Comparison of ENCODE assay signal across 22 cellular contexts in the genomic region with DNA sequence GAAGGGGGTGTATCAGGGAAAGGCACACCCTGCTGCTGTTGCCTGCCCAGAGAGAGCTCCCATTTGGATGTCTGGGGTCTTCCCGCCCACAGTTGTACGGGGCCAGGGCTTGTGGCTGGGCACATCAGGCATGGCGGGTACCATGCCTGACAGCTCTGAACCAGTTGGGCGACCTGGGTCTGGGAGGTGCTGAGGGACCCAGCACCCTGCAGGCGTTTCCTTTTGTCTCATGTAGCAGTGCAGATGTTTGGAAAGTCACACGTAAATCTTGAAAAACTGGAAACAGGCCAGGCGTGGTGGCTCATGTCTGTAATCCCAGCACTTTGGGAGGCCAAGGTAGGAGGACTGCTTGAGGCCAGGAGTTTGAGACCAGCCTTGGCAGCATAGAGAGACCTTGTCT.
"Had no signal": no experiment of that assay in that cellular context is flagged by ENCODE, and none has a peak within 500 bp of the region (broad histone marks: within the 10 kb centered on the region; RNA-seq: fewer than 3 reads in every experiment).

No MANE protein-coding gene starts in this region.

- H3K4me3 Mint-ChIP-seq: dendritic cell treated with granulocyte-macrophage colony-stimulating factor and Interleukin-4, amounts not matched to agents 40 ng/mL and 50 ng/mL, for 4 days; effector memory CD8-positive, alpha-beta T cell; endodermal cell; mesothelial cell of epicardium; naive B cell had no signal

- H3K27ac Mint-ChIP-seq: dendritic cell treated with granulocyte-macrophage colony-stimulating factor and Interleukin-4, amounts not matched to agents 40 ng/mL and 50 ng/mL, for 4 days; effector memory CD8-positive, alpha-beta T cell; endodermal cell; mesothelial cell of epicardium had no signal

- H3K27me3 ChIP-seq: esophagus squamous epithelium, gastrocnemius medialis, heart right ventricle, left lung had no signal

- H3K27me3 Mint-ChIP-seq: dendritic cell treated with granulocyte-macrophage colony-stimulating factor and Interleukin-4, amounts not matched to agents 40 ng/mL and 50 ng/mL, for 4 days; effector memory CD8-positive, alpha-beta T cell; naive B cell had no signal

- H3K9me3 ChIP-seq: esophagus squamous epithelium, gastrocnemius medialis, heart right ventricle, left lung, lower lobe of right lung, mucosa of descending colon had no signal

- H3K27ac ChIP-seq: coronary artery, esophagus squamous epithelium, gastrocnemius medialis, heart right ventricle, left lung, lower lobe of right lung had no signal

- DNase-seq: cerebellar nuclear complex; effector CD8-positive, alpha-beta T cell; effector memory CD8-positive, alpha-beta T cell; endodermal cell; esophagus squamous epithelium; foreskin fibroblast; foreskin melanocyte; gastrocnemius medialis; glutamatergic neuron; head of caudate nucleus; heart right ventricle; hippocampal formation; left cardiac atrium; left ventricle myocardium superior; lower lobe of right lung; mesenchymal stem cell; naive B cell had no signal

- H3K4me1 ChIP-seq: esophagus squamous epithelium, gastrocnemius medialis, heart right ventricle, left lung, lower lobe of right lung had no signal

- ATAC-seq: effector memory CD8-positive, alpha-beta T cell; gastrocnemius medialis; heart right ventricle; left cardiac atrium; left lung; left ventricle myocardium superior; lower lobe of right lung; mucosa of descending colon had no signal

- H3K4me1 Mint-ChIP-seq: endodermal cell, mesothelial cell of epicardium, naive B cell had no signal

- H3K4me3 ChIP-seq: coronary artery, esophagus squamous epithelium, gastrocnemius medialis, heart right ventricle, left lung, lower lobe of right lung, mucosa of descending colon had no signal

- H3K9me3 Mint-ChIP-seq: dendritic cell treated with granulocyte-macrophage colony-stimulating factor and Interleukin-4, amounts not matched to agents 40 ng/mL and 50 ng/mL, for 4 days; effector memory CD8-positive, alpha-beta T cell; endodermal cell; mesothelial cell of epicardium; naive B cell had no signal
